Comparison of ENCODE assay signal across 8 cellular contexts in the genomic region with DNA sequence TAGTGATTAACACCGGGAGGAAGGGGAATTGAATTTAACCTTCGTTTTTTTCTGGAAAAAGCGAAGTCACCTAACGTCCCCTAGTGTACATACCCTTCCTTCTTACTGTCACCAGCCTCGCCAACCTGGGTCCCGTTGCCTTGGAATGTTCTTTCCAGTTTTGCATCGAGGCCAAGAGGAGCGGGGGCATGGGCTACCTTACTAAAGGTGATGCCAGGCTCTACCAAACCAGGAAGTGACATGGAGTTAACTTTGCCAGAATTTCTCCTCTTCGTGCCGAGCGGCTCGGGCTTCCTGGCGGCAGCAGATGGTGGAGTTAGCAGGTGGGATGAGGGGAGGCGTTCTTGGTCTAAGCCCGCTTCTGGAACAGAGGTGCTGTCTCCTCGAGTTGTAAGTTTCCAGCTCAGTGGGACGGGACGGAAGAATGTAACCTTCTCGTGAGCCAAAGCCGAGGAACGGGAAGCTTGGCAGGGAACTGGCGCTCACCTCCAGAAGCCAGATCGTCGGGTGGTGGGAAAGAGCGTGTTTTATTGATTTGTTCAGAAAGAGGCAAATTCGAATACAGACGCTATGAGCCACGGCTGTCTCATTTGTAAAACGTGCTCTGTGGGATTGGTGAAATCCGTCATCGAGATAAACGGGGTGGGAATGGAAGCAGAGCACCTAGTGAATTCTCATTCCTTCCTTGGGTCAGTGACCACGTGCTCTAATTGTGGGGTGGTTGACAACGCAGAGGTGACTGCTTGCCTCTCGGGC. TPM values are rescaled to one million over a fixed set of nuclear protein-coding genes. Genes with fewer than 3 reads are reported as not detected.
DNase-seq lines count a peak whose midpoint lies in the region; ATAC-seq and TF ChIP-seq lines count a peak whose summit lies in the region.

No MANE protein-coding gene starts in this region.

- H3K36me3 ChIP-seq in brain microvascular endothelial cell (replicated peaks): no peaks in the 10 kb centered on the region
- peaks cover 0 to 6% (median 1%) of the 10 kb centered on the region in 4 donors for H3K36me3 ChIP-seq in liver (ENCODE audit: control insufficient read depth in 4 of 4, insufficient read depth in 3 of 4, low read depth in 1 of 4, low read length in 3 of 4)
- peaks cover 10% of the 10 kb centered on the region for H3K36me3 ChIP-seq in thymus (ENCODE audit: control insufficient read depth, insufficient read depth)

- no peak for TF ChIP-seq POLR2A in NB4 (IDR thresholded peaks at IDR 0.05; ENCODE audit: extremely low read depth, insufficient read length)

- H3K27me3 Mint-ChIP-seq in Calu3 (ENCODE audit: unreplicated experiment): no peaks in the 10 kb centered on the region

- H3K27ac ChIP-seq in brain microvascular endothelial cell (peak overlapping the region; percentile 84), liver (ENCODE audit: low read depth in 1 of 2, low read length in 2 of 2) (peak overlapping the region; percentile 2 to 14), thymus (ENCODE audit: low read depth) (no peak overlapping the region)

- H3K27ac Mint-ChIP-seq in Calu3 (ENCODE audit: unreplicated experiment): peak overlapping the region; percentile 74

- H3K9me3 Mint-ChIP-seq in Calu3 (ENCODE audit: low read depth, unreplicated experiment): no peaks in the 10 kb centered on the region

- BruUV-seq in Calu3 (replicated peaks; lab: Mats Ljungman, UMichigan): TSS peak; percentile 59

- no peaks in the 10 kb centered on the region for H3K9me3 ChIP-seq in liver (ENCODE audit: control insufficient read depth in 4 of 4, low read length in 3 of 4)
- no peaks in the 10 kb centered on the region for H3K9me3 ChIP-seq in thymus (ENCODE audit: control insufficient read depth)

- peak; percentile 13 for ATAC-seq in GM19455 (IDR thresholded peaks at IDR 0.05; ENCODE audit: unreplicated experiment)

- H3K4me3 ChIP-seq in NB4 (ENCODE audit: low read depth, low read length) (peak overlapping the region; percentile 91), brain microvascular endothelial cell (ENCODE audit: low read depth, low read length) (peak overlapping the region; percentile 77), liver (ENCODE audit: low read depth in 1 of 3, low read length in 3 of 3) (peak overlapping the region; percentile 71 to 97 (median 74)), thymus (ENCODE audit: low read length) (peak overlapping the region; percentile 58)

- CTCF ChIA-PET in Calu3 (lab: Charles Lee): interaction anchor here (1.0 to 1.7 kb wide), 7 partner anchors 24 to 171 kb away, joined by 3 to 8 read pairs (median 3); partner anchors contain the start of gene RCAN3

- H3K27me3 ChIP-seq in brain microvascular endothelial cell (replicated peaks) (no peaks in the 10 kb centered on the region), liver (ENCODE audit: control insufficient read depth in 4 of 4, insufficient read depth in 4 of 4, low read length in 3 of 4) (no peaks in the 10 kb centered on the region), thymus (ENCODE audit: control insufficient read depth, insufficient read depth) (no peaks in the 10 kb centered on the region)

- no peak for TF ChIP-seq RAD21 in liver (IDR thresholded peaks at IDR 0.05)

- WGBS in liver: 1% methylated on average over 35 of the region's 35 CpGs
- WGBS in thymus: 4% methylated on average over 35 of the region's 35 CpGs

- peaks cover 48% of the 10 kb centered on the region for H3K36me3 Mint-ChIP-seq in Calu3 (ENCODE audit: insufficient read depth, unreplicated experiment)

- peak overlapping the region; percentile 98 for H3K4me3 Mint-ChIP-seq in Calu3 (ENCODE audit: low read depth, unreplicated experiment)

- DNase-seq in Calu3 (peak; percentile 14), NB4 (ENCODE audit: low read depth) (peak; percentile 26), brain microvascular endothelial cell (no peak), NCI-H187 treated with DMSO at 0.1 percent for 48 hours (lab: John Stamatoyannopoulos, UW) (no peak), NCI-H446 treated with DMSO at 0.1 percent for 48 hours (lab: John Stamatoyannopoulos, UW) (no peak)

- peaks cover 37% of the 10 kb centered on the region for H3K4me1 Mint-ChIP-seq in Calu3 (ENCODE audit: low read depth, unreplicated experiment)

- no peak for TF ChIP-seq CTCF in Calu3 (IDR thresholded peaks at IDR 0.05; ENCODE audit: unreplicated experiment)
- no peak for TF ChIP-seq CTCF in NB4 (IDR thresholded peaks at IDR 0.05; ENCODE audit: low read depth, low read length)
- TF ChIP-seq CTCF in brain microvascular endothelial cell (IDR thresholded peaks at IDR 0.05; ENCODE audit: low read depth, low read length, missing control alignments): no peak
- TF ChIP-seq CTCF in liver (IDR thresholded peaks at IDR 0.05; ENCODE audit: low read depth, low read length, missing input control): no peak

- intact Hi-C loops in Calu3 (cut with micrococcal nuclease; ENCODE audit: unreplicated experiment): loop anchor here (10.0 kb wide), 2 partner anchors 89 to 219 kb away; partner anchors contain the start of gene RCAN3

- in situ Hi-C loops in brain microvascular endothelial cell (cut with HindIII; ENCODE audit: low pct_ligation_motif_present, low sequenced_read_pairs): no loop called here

- peaks cover 3 to 25% (median 19%) of the 10 kb centered on the region in 4 donors for H3K4me1 ChIP-seq in liver (ENCODE audit: control insufficient read depth in 4 of 4, insufficient read depth in 4 of 4, low read length in 3 of 4)
- H3K4me1 ChIP-seq in thymus (ENCODE audit: control insufficient read depth, insufficient read depth, low read length): peaks cover 14% of the 10 kb centered on the region

- peak overlapping the region in 1 of 2 donors; percentile 45 for H3K9ac ChIP-seq in liver (ENCODE audit: low read depth in 1 of 2, low read length in 2 of 2)

TF ChIP-seq in liver, 16 proteins besides CTCF, POLR2A, EP300 and RAD21:
- TF ChIP-seq SP1 (IDR thresholded peaks at IDR 0.05) (no peak), HNF4A (conservative IDR thresholded peaks at IDR 0.05) (peak in 1 of 2 donors; percentile 0), FOXA1 (IDR thresholded peaks at IDR 0.05) (no peak)

RNA-seq across cellular contexts. Expression of gene NIPAL3, which starts 0.5 kb away (rescaled TPM):
- 28.8 and 30.8 TPM in 2 replicates for total RNA-seq in Calu3 (2022)
- 10 to 100 TPM in 1 of 2 donors, 1 to 10 TPM in 1; 7.5 to 12.0 TPM for total RNA-seq in liver
- 1 to 10 TPM; 3.0 to 4.5 TPM for polyA plus RNA-seq in liver
- 9.2 TPM for polyA plus RNA-seq in thymus

RNA-seq across cellular contexts. Expression of gene STPG1, which starts 2.5 kb away (rescaled TPM):
- total RNA-seq in Calu3 (2022) (9.1 and 10.4 TPM in 2 replicates), liver (1 to 10 TPM in 1 of 2 donors, under 1 TPM in 1; 0.92 to 2.9 TPM)
- polyA plus RNA-seq in liver (1 to 10 TPM in 1 of 2 donors, under 1 TPM in 1; 0.93 to 1.2 TPM), thymus (3.5 TPM)

Comparison
In these comparisons a context has a peak if more than half of its experiments do, and no peak if none do; other contexts are left out.
1. DNase-seq: peak in Calu3 (single experiment) and NB4 (single experiment); none in brain microvascular endothelial cell (single experiment), NCI-H187 treated with DMSO at 0.1 percent for 48 hours (single experiment) and NCI-H446 treated with DMSO at 0.1 percent for 48 hours (single experiment).
2. Peak in every context shown above with its lines, with median percentiles within 50 percentile points of each other: H3K4me3 ChIP-seq.